Comparison of ENCODE assay signal across 28 cellular contexts in the genomic region with DNA sequence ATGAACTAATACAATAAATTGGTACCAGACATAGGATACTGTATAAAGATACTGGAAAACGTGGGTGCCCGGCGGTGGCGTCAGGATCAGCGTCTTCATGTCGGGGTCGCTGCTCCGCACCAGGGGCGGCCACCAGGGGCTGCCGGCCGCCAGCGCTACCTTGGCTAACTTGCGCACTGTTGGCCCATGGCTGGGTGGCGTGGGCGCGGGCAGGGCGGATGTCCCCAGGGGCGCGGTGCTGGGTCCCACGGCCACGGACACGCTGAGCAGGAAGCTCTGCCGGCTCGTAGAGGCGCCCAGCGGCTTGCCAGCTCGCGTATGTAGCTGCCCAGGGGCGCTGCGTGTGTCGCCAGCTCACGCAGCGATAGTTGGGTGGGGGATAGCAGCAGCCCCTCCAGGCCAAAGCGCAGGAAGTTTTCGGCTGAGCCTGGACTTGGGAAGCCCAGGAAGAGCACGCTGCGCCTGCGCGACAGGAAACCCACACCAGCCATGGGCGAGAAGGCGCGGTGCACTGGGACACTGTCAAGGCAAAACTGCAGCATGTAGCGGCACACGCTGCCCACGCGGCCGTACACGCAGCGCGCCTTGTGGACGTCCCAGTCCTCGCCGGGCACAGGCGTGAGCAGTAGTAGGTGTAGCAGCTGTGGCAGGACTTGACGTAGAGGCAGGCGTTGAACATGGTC.
"Had no signal": no experiment of that assay in that cellular context is flagged by ENCODE, and none has a peak within 500 bp of the region (broad histone marks: within the 10 kb centered on the region; RNA-seq: fewer than 3 reads in every experiment).

No MANE protein-coding gene starts in this region.

- H3K27ac Mint-ChIP-seq: immature natural killer cell; mesothelial cell of epicardium; naive B cell; natural killer cell; nephron progenitor cell; neural progenitor cell; stimulated activated naive B cell treated with anti-CD40 and anti-IgM and Interleukin-4, amounts not matched to agents 10 μg/mL and 1 μg/mL and 100 μg/mL, for 72 hours had no signal

- H3K9me3 ChIP-seq: left ventricle myocardium inferior, ovary, prostate gland, testis, thyroid gland, uterus had no signal

- ATAC-seq: natural killer cell; right cardiac atrium; sciatic nerve; stimulated activated naive B cell treated with anti-CD40 and anti-IgM and Interleukin-4, amounts not matched to agents 10 μg/mL and 1 μg/mL and 100 μg/mL, for 72 hours; stimulated activated naive CD8-positive, alpha-beta T cell treated with anti-CD3 and anti-CD28 coated beads, Interleukin-15, Interleukin-2, amounts not matched to agents 100 U/mL and 50 U/mL, for 24 hours had no signal

- H3K4me2 ChIP-seq: neural progenitor cell had no signal

- H3K9me3 Mint-ChIP-seq: mesothelial cell of epicardium, natural killer cell had no signal

- H3K36me3 ChIP-seq: left ventricle myocardium inferior, neural progenitor cell, ovary, prostate gland, stomach, thyroid gland, uterus had no signal

- H3K4me3 ChIP-seq: left ventricle myocardium inferior, lung, neural progenitor cell, ovary, prostate gland, skin epidermis, stomach, thyroid gland, uterus had no signal

- H3K9ac ChIP-seq: neural progenitor cell had no signal

- H3K27ac ChIP-seq: left ventricle myocardium inferior, neural progenitor cell, ovary, prostate gland, skin epidermis, stomach, testis, thyroid gland, uterus had no signal

- FAIRE-seq: islet of Langerhans had no signal

- H3K4me1 Mint-ChIP-seq: immature natural killer cell; mesothelial cell of epicardium; natural killer cell; nephron progenitor cell; neural progenitor cell; stimulated activated naive B cell treated with anti-CD40 and anti-IgM and Interleukin-4, amounts not matched to agents 10 μg/mL and 1 μg/mL and 100 μg/mL, for 72 hours had no signal

- H3K4me1 ChIP-seq: left ventricle myocardium inferior, neural progenitor cell, prostate gland, testis, thyroid gland, uterus had no signal

- DNase-seq: hippocampal formation; immature natural killer cell; left ventricle myocardium inferior; mesendoderm; naive B cell; natural killer cell; nephron progenitor cell; ovary; retina; stimulated activated CD4-positive, alpha-beta T cell treated with anti-CD3 and anti-CD28 coated beads, Interleukin-12 subunit alpha, Interleukin-12 subunit beta, amount 100 ng/mL, for 4 hours; stimulated activated CD4-positive, alpha-beta T cell treated with anti-CD3 and anti-CD28 coated beads, Interleukin-15, amount 100 ng/mL, for 24 hours; stimulated activated CD4-positive, alpha-beta T cell treated with anti-CD3 and anti-CD28 coated beads, Interleukin-2, amount 100 ng/mL, for 24 hours; stimulated activated CD4-positive, alpha-beta T cell treated with anti-CD3 and anti-CD28 coated beads, Interleukin-4, amount 100 ng/mL, for 1 hour; stimulated activated naive B cell treated with anti-CD40 and anti-IgM and Interleukin-4, amounts not matched to agents 10 μg/mL and 1 μg/mL and 100 μg/mL, for 72 hours; stimulated activated naive CD8-positive, alpha-beta T cell treated with anti-CD3 and anti-CD28 coated beads, Interleukin-15, Interleukin-2, amounts not matched to agents 100 U/mL and 50 U/mL, for 24 hours; stomach; testis; thyroid gland; trophoblast cell; uterus had no signal

- H3K4me3 Mint-ChIP-seq: immature natural killer cell; mesothelial cell of epicardium; naive B cell; natural killer cell; nephron progenitor cell; neural progenitor cell; stimulated activated naive B cell treated with anti-CD40 and anti-IgM and Interleukin-4, amounts not matched to agents 10 μg/mL and 1 μg/mL and 100 μg/mL, for 72 hours had no signal

- H3K36me3 Mint-ChIP-seq: immature natural killer cell, mesothelial cell of epicardium, naive B cell, natural killer cell, neural progenitor cell had no signal

- H2AFZ ChIP-seq: neural progenitor cell had no signal

- H3K27me3 ChIP-seq: neural progenitor cell, ovary, testis, thyroid gland, uterus had no signal
